8 cellular contexts compared by ENCODE assay signal in the genomic region with DNA sequence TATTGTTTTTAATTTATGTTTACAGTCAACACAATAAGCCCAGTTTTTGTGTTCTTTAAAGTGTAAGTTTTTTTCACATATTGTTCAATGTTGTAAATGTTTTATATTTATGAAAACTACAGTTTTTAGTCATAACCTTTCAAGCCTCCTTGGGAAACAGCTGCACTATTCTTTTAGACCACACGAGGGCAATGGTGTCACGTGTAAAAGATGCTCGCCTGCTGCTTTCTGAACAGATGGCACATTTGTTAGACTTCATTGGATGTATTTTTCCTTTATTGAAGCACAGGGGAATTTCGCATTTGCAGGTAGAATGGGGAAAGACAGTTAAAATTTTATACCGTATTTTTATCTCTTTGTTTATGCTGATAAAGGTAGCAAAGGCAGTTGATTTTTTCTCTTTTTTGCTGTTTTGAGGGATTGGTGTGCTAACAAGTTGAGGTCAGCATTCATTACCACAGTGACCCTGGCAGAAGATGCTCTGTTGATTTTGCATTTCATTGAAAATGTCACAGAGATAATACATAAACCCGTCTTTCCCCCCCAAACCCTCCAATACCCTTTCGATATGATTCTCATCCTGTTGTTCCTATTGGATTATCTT. TPM values are rescaled to one million over a fixed set of nuclear protein-coding genes. Genes with fewer than 3 reads are reported as not detected.
DNase-seq lines count a peak whose midpoint lies in the region; ATAC-seq and TF ChIP-seq lines count a peak whose summit lies in the region.

No MANE protein-coding gene starts in this region.

- no peak overlapping the region for H3K4ac ChIP-seq in trophoblast cell (ENCODE audit: low read depth, low read length)

- peak; percentile 53 for ATAC-seq in HG03439 (IDR thresholded peaks at IDR 0.05; ENCODE audit: unreplicated experiment)

- no peaks in the 10 kb centered on the region for H3K79me2 ChIP-seq in trophoblast cell (ENCODE audit: control insufficient read depth, insufficient read depth, low read length, poor library complexity)

- H2BK12ac ChIP-seq in trophoblast cell (ENCODE audit: low read length) = no peak overlapping the region

- H3K9me3 ChIP-seq in trophoblast cell (ENCODE audit: insufficient read depth, low read depth, low read length) = no peaks in the 10 kb centered on the region

- H2BK5ac ChIP-seq in trophoblast cell (ENCODE audit: low read depth, low read length, poor library complexity) = no peak overlapping the region

- H3K9ac ChIP-seq in trophoblast cell (ENCODE audit: low read length) = no peak overlapping the region

- H2AFZ ChIP-seq in trophoblast cell (ENCODE audit: insufficient read depth, low read length, poor library complexity) = no peak overlapping the region

- H3K36me3 ChIP-seq in trophoblast cell (ENCODE audit: control insufficient read depth in 1 of 2, insufficient read depth in 2 of 2, low read length in 2 of 2) = no peaks in the 10 kb centered on the region

- H3K27ac ChIP-seq in trophoblast cell (ENCODE audit: low read depth, low read length) = no peak overlapping the region

- no peak overlapping the region for H4K91ac ChIP-seq in trophoblast cell (ENCODE audit: low read depth, low read length)

- TF ChIP-seq CTCF in GM13976 (IDR thresholded peaks at IDR 0.05; ENCODE audit: borderline replicate concordance, control extremely low read depth, extremely low read depth, insufficient read depth, missing control alignments) = peak; percentile 79

- no peak overlapping the region for H3K4me2 ChIP-seq in trophoblast cell (ENCODE audit: low read length)

- DNase-seq in AG08395 (ENCODE audit: low spot score) (peak; percentile 53), GM13976 (ENCODE audit: low spot score) (peak; percentile 56), RPMI7951 (ENCODE audit: low read depth) (peak; percentile 48), foreskin melanocyte (peak; percentile 61), trophoblast cell (peak; percentile 54 to 87), OCI-M2 (lab: John Stamatoyannopoulos, UW; ENCODE audit: unreplicated experiment) (no peak)
- peak; percentile 45 for DNase-seq in activated gamma-delta T cell treated with anti-CD3 and anti-CD28 coated beads, Interleukin-2, amount 50 U/mL, for 16 hours (ENCODE audit: low read depth)

- no peak overlapping the region for H3K18ac ChIP-seq in trophoblast cell (ENCODE audit: low read length)

- H4K8ac ChIP-seq in trophoblast cell (ENCODE audit: low read depth, low read length) = no peak overlapping the region

- H3K14ac ChIP-seq in trophoblast cell (ENCODE audit: low read length) = no peak overlapping the region

- H3K27me3 ChIP-seq in trophoblast cell (ENCODE audit: insufficient read depth, low read length) = no peaks in the 10 kb centered on the region

- H3K4me3 ChIP-seq in trophoblast cell (ENCODE audit: low read depth, low read length) = no peak overlapping the region

- H3K4me1 ChIP-seq in trophoblast cell (ENCODE audit: control insufficient read depth in 1 of 2, insufficient read depth in 2 of 2, low read length in 2 of 2) = peaks cover 3 to 11% of the 10 kb centered on the region in 2 experiments

- no peak overlapping the region for H4K12ac ChIP-seq in trophoblast cell (ENCODE audit: low read depth, low read length)

- H3K23ac ChIP-seq in trophoblast cell (ENCODE audit: low read length) = no peak overlapping the region

- WGBS in trophoblast cell (ENCODE audit: extremely low coverage, insufficient coverage, insufficient read length) = no CpG with 5 or more reads among the region's 7 CpGs

- in situ Hi-C loops in GM13976 (cut with MboI; ENCODE audit: low sequenced_read_pairs, unreplicated experiment) = loop anchor here (25.0 kb wide), 1 partner anchor 948 kb away; no protein-coding TSS in a partner anchor

- no peaks in the 10 kb centered on the region for H3K79me1 ChIP-seq in trophoblast cell (ENCODE audit: low read length)

- no peak overlapping the region for H2AK5ac ChIP-seq in trophoblast cell (ENCODE audit: low read length)

- H2BK120ac ChIP-seq in trophoblast cell (ENCODE audit: insufficient read depth, low read length, poor library complexity) = no peak overlapping the region

RNA-seq across cellular contexts. Expression of gene MAT2B, which starts 59.0 kb away (rescaled TPM):
- 59.1 and 68.0 TPM in 2 replicates for total RNA-seq in RPMI7951 (2014; rRNA removed; shearing (Covaris generic))
- 21.8 TPM in 2 replicates for polyA plus RNA-seq in trophoblast cell (2013)
